16 cellular contexts compared by ENCODE assay signal in genomic region chr9:135791431-135792267, GRCh38.
"Had no signal": no experiment of that assay in that cellular context is flagged by ENCODE, and none has a peak within 500 bp of the region (broad histone marks: within the 10 kb centered on the region; RNA-seq: fewer than 3 reads in every experiment).

No MANE protein-coding gene starts in this region.

- H3K4me3 ChIP-seq: adrenal gland, ovary, tibial nerve, vagina had no signal

- DNase-seq: activated CD4-positive, alpha-beta T cell treated with anti-CD3 and anti-CD28 coated beads for 4 hours; activated CD8-positive, alpha-beta T cell treated with anti-CD3 and anti-CD28 coated beads for 36 hours; activated effector memory CD4-positive, alpha-beta T cell treated with Interleukin-2 at 50 U/mL for 16 hours; activated T-cell treated with anti-CD3 and anti-CD28 coated beads, Interleukin-2, amount 50 U/mL, for 4 hours; adrenal gland; foreskin melanocyte; head of caudate nucleus; kidney glomerular epithelial cell; ovary; stimulated activated CD4-positive, alpha-beta T cell treated with anti-CD3 and anti-CD28 coated beads, Interleukin-12 subunit alpha, Interleukin-12 subunit beta, amount 100 ng/mL, for 4 hours; stimulated activated CD4-positive, alpha-beta T cell treated with anti-CD3 and anti-CD28 coated beads, Interleukin-2, amount 100 ng/mL, for 24 hours; substantia nigra had no signal

- ATAC-seq: activated CD8-positive, alpha-beta T cell treated with anti-CD3 and anti-CD28 coated beads for 36 hours; activated T-cell treated with anti-CD3 and anti-CD28 coated beads, Interleukin-2, amount 50 U/mL, for 4 hours; stimulated activated effector memory CD8-positive, alpha-beta T cell treated with anti-CD3 and anti-CD28 coated beads, Interleukin-12 subunit alpha, Interleukin-12 subunit beta, amount 100 ng/mL, for 72 hours had no signal

- H3K9me3 ChIP-seq: adrenal gland, ovary, tibial nerve, vagina had no signal

- H3K27me3 ChIP-seq: ovary, vagina had no signal

- H3K36me3 ChIP-seq: adrenal gland, ovary, tibial nerve, vagina had no signal

- H3K4me1 ChIP-seq: adrenal gland, tibial nerve, vagina had no signal

- H3K27ac ChIP-seq: adrenal gland, epithelial cell of prostate, ovary, tibial nerve, vagina had no signal
